ENCODE assay signal across 9 cellular contexts in the genomic region with DNA sequence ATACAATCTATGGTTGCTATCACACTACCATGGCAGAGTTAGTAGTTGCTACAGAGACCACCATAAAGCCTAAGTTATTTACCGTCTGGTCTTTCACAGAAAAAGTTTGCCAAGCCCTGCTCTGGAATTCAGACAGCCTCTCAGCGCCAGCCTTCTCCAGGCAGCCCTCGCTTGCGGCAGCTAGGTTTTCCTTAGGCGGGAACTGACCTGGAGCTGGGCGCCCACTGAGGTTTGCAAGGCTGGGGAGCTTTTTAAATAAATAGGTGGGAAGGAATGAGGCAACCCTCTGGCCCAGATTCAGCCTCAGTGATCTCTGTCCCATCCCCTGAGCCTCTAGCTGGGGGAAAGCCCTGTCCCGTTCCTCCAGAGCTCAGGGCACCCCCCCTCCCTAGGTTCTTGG. TPM values are rescaled to one million over a fixed set of nuclear protein-coding genes. Genes with fewer than 3 reads are reported as not detected.
DNase-seq lines count a peak whose midpoint lies in the region; ATAC-seq and TF ChIP-seq lines count a peak whose summit lies in the region.
"Had no signal": no experiment of that assay in that cellular context is flagged by ENCODE, and none has a peak within 500 bp of the region (broad histone marks: within the 10 kb centered on the region; RNA-seq: fewer than 3 reads in every experiment).

No MANE protein-coding gene starts in this region.

- DNase-seq in activated naive CD4-positive, alpha-beta T cell treated with anti-CD3 and anti-CD28 coated beads, Interleukin-2, amount 10 ng/mL, durations not matched to agents 7 days and 5 days = no peak
- DNase-seq in activated naive CD4-positive, alpha-beta T cell treated with Interleukin-2 at 50 U/mL for 16 hours = no peak
- DNase-seq in astrocyte of the hippocampus (ENCODE audit: low read depth, low spot score) (peak; percentile 49), tibial artery (no peak), foreskin keratinocyte (no peak), NCI-H2029 treated with DMSO at 0.1 percent for 48 hours (lab: John Stamatoyannopoulos, UW) (no peak)

- peaks cover 52% of the 10 kb centered on the region for H3K27me3 Mint-ChIP-seq in activated naive CD4-positive, alpha-beta T cell treated with anti-CD3 and anti-CD28 coated beads, Interleukin-2, amount 10 ng/mL, durations not matched to agents 7 days and 5 days

- peaks cover 21% of the 10 kb centered on the region for H3K36me3 Mint-ChIP-seq in activated naive CD4-positive, alpha-beta T cell treated with anti-CD3 and anti-CD28 coated beads, Interleukin-2, amount 10 ng/mL, durations not matched to agents 7 days and 5 days

- CTCF ChIA-PET in activated naive CD4-positive, alpha-beta T cell treated with anti-CD3 and anti-CD28 coated beads, Interleukin-2, amount 10 ng/mL, durations not matched to agents 7 days and 5 days (lab: Charles Lee) = interaction anchor here (1.0 kb wide), 1 partner anchor 63 kb away, joined by 4 read pairs; no protein-coding TSS in a partner anchor

- peak overlapping the region; percentile 84 for H3K4me3 Mint-ChIP-seq in activated naive CD4-positive, alpha-beta T cell treated with anti-CD3 and anti-CD28 coated beads, Interleukin-2, amount 10 ng/mL, durations not matched to agents 7 days and 5 days

- ATAC-seq in HG02970 (IDR thresholded peaks at IDR 0.05; ENCODE audit: low FRiP score, unreplicated experiment) (no peak), foreskin keratinocyte (no peak)

- H3K27me3 ChIP-seq in mucosa of rectum (ENCODE audit: control insufficient read depth in 2 of 2, insufficient read depth in 2 of 2, low read length in 2 of 2) = no peaks in the 10 kb centered on the region
- H3K27me3 ChIP-seq in tibial artery = no peaks in the 10 kb centered on the region
- H3K27me3 ChIP-seq in foreskin keratinocyte = peaks cover 24% of the 10 kb centered on the region

- peak overlapping the region; percentile 64 for H3K27ac Mint-ChIP-seq in activated naive CD4-positive, alpha-beta T cell treated with anti-CD3 and anti-CD28 coated beads, Interleukin-2, amount 10 ng/mL, durations not matched to agents 7 days and 5 days

- H3K4me1 Mint-ChIP-seq in activated naive CD4-positive, alpha-beta T cell treated with anti-CD3 and anti-CD28 coated beads, Interleukin-2, amount 10 ng/mL, durations not matched to agents 7 days and 5 days = peaks cover 40% of the 10 kb centered on the region

- peak overlapping the region; percentile 65 to 72 for H3K9ac ChIP-seq in mucosa of rectum (ENCODE audit: low read depth in 1 of 2, low read length in 2 of 2)

- no peaks in the 10 kb centered on the region for H3K9me3 Mint-ChIP-seq in activated naive CD4-positive, alpha-beta T cell treated with anti-CD3 and anti-CD28 coated beads, Interleukin-2, amount 10 ng/mL, durations not matched to agents 7 days and 5 days

- intact Hi-C loops in tibial artery (cut with DNase I; ENCODE audit: low total_unique reads) = no loop called here

- no peaks in the 10 kb centered on the region for H3K9me3 ChIP-seq in mucosa of rectum (ENCODE audit: control insufficient read depth in 2 of 2, low read length in 2 of 2)
- H3K9me3 ChIP-seq in tibial artery = no peaks in the 10 kb centered on the region

- H3K4me1 ChIP-seq in mucosa of rectum (ENCODE audit: control insufficient read depth in 2 of 2, insufficient read depth in 2 of 2, low read length in 2 of 2) (peaks cover 5 to 11% of the 10 kb centered on the region in 2 donors), tibial artery (peaks cover 0 to 17% (median 8%) of the 10 kb centered on the region in 4 donors), foreskin keratinocyte (no peaks in the 10 kb centered on the region)

- H3K4me3 ChIP-seq in mucosa of rectum (ENCODE audit: low read length in 2 of 2) = peak overlapping the region in 1 of 2 donors; percentile 76
- peak overlapping the region; percentile 52 to 57 for H3K4me3 ChIP-seq in tibial artery

- no peak for TF ChIP-seq CTCF in tibial artery (IDR thresholded peaks at IDR 0.05)
- no peak for TF ChIP-seq CTCF in foreskin keratinocyte (conservative IDR thresholded peaks at IDR 0.05)

- peak overlapping the region in 1 of 2 donors; percentile 41 for H3K27ac ChIP-seq in mucosa of rectum (ENCODE audit: low read depth in 2 of 2, low read length in 2 of 2)
- peak overlapping the region in 1 of 2 donors; percentile 56 for H3K27ac ChIP-seq in tibial artery
- no peak overlapping the region for H3K27ac ChIP-seq in foreskin keratinocyte
- H3K27ac ChIP-seq: WERI-Rb-1 had no signal

- no peaks in the 10 kb centered on the region for H3K36me3 ChIP-seq in mucosa of rectum (ENCODE audit: control insufficient read depth in 2 of 2, insufficient read depth in 2 of 2, low read length in 2 of 2)
- H3K36me3 ChIP-seq in tibial artery = no peaks in the 10 kb centered on the region

RNA-seq across cellular contexts. Expression of a gene that starts 1.2 kb away (rescaled TPM):
- 5.9 and 9.1 TPM in 2 replicates for total RNA-seq in foreskin keratinocyte
- 9.2 and 10.7 TPM in 2 replicates for polyA plus RNA-seq in foreskin keratinocyte
